Comparison of ENCODE assay signal across 2 cellular contexts in genomic region chr2:40230717-40231300, GRCh38.
TF ChIP-seq lines count a peak whose summit lies in the region.

No MANE protein-coding gene starts in this region.

TF ChIP-seq in SK-N-SH, 30 proteins besides CTCF, POLR2A, EP300 and RAD21 (continued from another document):
- no peak for TF ChIP-seq PBX3 (IDR thresholded peaks at IDR 0.05)
- no peak for TF ChIP-seq RFX5 (IDR thresholded peaks at IDR 0.05; ENCODE audit: low read length)
- TF ChIP-seq TEAD4 (IDR thresholded peaks at IDR 0.05; ENCODE audit: borderline replicate concordance, insufficient read depth): no peak
- no peak for TF ChIP-seq GATA2 (CRISPR knock-in tag; IDR thresholded peaks at IDR 0.05)
- no peak for TF ChIP-seq RXRA (IDR thresholded peaks at IDR 0.05; ENCODE audit: borderline replicate concordance, low read depth)
- no peak for TF ChIP-seq REST (IDR thresholded peaks at IDR 0.05; ENCODE audit: low read depth, low read length)
- no peak for TF ChIP-seq FOXJ3 (CRISPR knock-in tag; IDR thresholded peaks at IDR 0.05)
- TF ChIP-seq MAX (IDR thresholded peaks at IDR 0.05; ENCODE audit: low read depth): no peak
- no peak for TF ChIP-seq CHD2 (IDR thresholded peaks at IDR 0.05; ENCODE audit: low read length, partially characterized antibody)

TF ChIP-seq in SK-N-SH treated with all-trans-retinoic acid at 6 μM for 48 hours, 23 proteins besides CTCF, POLR2A, EP300 and RAD21 (continued from another document):
- TF ChIP-seq ARNTL (CRISPR knock-in tag; IDR thresholded peaks at IDR 0.05; ENCODE audit: borderline replicate concordance, low read depth) (no peak), ZFP3 (CRISPR knock-in tag; IDR thresholded peaks at IDR 0.05) (no peak), TCF4 (CRISPR knock-in tag; IDR thresholded peaks at IDR 0.05; ENCODE audit: borderline replicate concordance) (no peak), ZNF565 (CRISPR knock-in tag; conservative IDR thresholded peaks at IDR 0.05; ENCODE audit: low read depth) (no peak), GLIS3 (CRISPR knock-in tag; IDR thresholded peaks at IDR 0.05) (no peak), PPARA (CRISPR knock-in tag; IDR thresholded peaks at IDR 0.05; ENCODE audit: borderline replicate concordance) (no peak), BACH2 (CRISPR knock-in tag; IDR thresholded peaks at IDR 0.05; ENCODE audit: borderline replicate concordance) (no peak), ZFP30 (CRISPR knock-in tag; IDR thresholded peaks at IDR 0.05) (no peak), ZNF70 (CRISPR knock-in tag; IDR thresholded peaks at IDR 0.05) (no peak), TOX (CRISPR knock-in tag; IDR thresholded peaks at IDR 0.05; ENCODE audit: borderline replicate concordance) (no peak), ISL1 (CRISPR knock-in tag; IDR thresholded peaks at IDR 0.05) (no peak), ZC3H10 (CRISPR knock-in tag; IDR thresholded peaks at IDR 0.05) (no peak), CSRNP3 (CRISPR knock-in tag; IDR thresholded peaks at IDR 0.05) (no peak), POU6F1 (CRISPR knock-in tag; IDR thresholded peaks at IDR 0.05; ENCODE audit: borderline replicate concordance, low read depth) (no peak), CSDC2 (CRISPR knock-in tag; IDR thresholded peaks at IDR 0.05) (no peak)
